1 cellular context compared by ENCODE assay signal in the genomic region with DNA sequence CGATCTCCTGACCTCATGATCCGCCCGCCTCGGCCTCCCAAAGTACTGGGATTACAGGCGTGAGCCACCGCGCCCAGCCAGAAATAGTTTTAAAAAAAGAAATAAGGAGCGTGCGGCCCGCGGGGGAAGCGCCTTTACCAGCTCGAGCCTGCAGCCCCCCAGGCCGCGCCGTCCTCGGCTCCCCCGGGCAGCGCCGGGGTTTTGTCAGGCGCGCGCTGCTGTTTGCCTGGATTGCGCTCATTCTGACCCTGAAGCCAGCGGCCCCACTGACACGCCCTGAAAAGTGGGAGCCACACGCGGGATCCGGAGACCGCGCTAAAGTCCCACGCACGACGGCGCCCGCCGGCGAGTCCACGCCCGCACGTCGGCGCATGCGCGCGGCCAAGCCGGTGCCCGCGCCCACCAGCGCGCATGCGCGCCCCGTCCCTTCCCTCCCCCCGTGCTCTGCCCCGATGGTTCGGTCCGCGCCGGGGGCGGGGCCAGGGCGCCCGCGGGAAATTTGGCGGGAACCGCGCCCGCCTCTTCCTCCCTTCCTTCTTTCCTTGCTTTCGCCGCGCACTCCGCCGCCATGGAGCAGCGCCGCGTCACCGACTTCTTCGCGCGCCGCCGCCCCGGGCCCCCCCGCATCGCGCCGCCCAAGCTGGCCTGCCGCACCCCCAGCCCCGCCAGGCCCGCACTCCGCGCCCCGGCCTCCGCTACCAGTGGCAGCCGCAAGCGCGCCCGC.
TF ChIP-seq lines count a peak whose summit lies in the region.

Gene CDT1 (plus strand): TSS at position 526 of the 724 bp plus-strand sequence. CDS start 43 bp downstream, at position 569.

TF ChIP-seq in K562, 482 proteins besides CTCF, POLR2A, EP300 and RAD21 (continued from another document and continues in another):
- TF ChIP-seq MYC (IDR thresholded peaks at IDR 0.05; ENCODE audit: low read depth, low read length) (peak; percentile 69), MYC (CRISPR knock-in tag; IDR thresholded peaks at IDR 0.05; ENCODE audit: borderline replicate concordance, low read depth) (0 out of 2 replicates have a peak, but pooled peaks have one; percentile 26), RCOR1 (IDR thresholded peaks at IDR 0.05; ENCODE audit: borderline replicate concordance in 1 of 2, low read depth in 2 of 2, low read length in 2 of 2) (0 out of 4 replicates have a peak, but pooled peaks of 1 of the 2 experiments have one; percentile 9), TARDBP (IDR thresholded peaks at IDR 0.05) (peak; percentile 98), THAP12 (CRISPR knock-in tag; IDR thresholded peaks at IDR 0.05) (peak; percentile 86), ESRRA (IDR thresholded peaks at IDR 0.05; ENCODE audit: borderline replicate concordance, low read depth) (0 out of 2 replicates have a peak, but pooled peaks have one; percentile 36), MEIS2 (IDR thresholded peaks at IDR 0.05; ENCODE audit: partially characterized antibody) (peak; percentile 96), RAD51 (IDR thresholded peaks at IDR 0.05; ENCODE audit: borderline replicate concordance, low read depth) (no peak), JUN (IDR thresholded peaks at IDR 0.05; ENCODE audit: borderline replicate concordance, low read depth, low read length) (no peak), JUN (CRISPR knock-in tag; IDR thresholded peaks at IDR 0.05; ENCODE audit: borderline replicate concordance) (0 out of 2 replicates have a peak, but pooled peaks have one; percentile 74), GATAD2A (IDR thresholded peaks at IDR 0.05) (peak; percentile 98), POLR2H (tag; IDR thresholded peaks at IDR 0.05; ENCODE audit: low read depth) (peak; percentile 34), ZFX (CRISPR knock-in tag; IDR thresholded peaks at IDR 0.05) (peak; percentile 65), CEBPZ (IDR thresholded peaks at IDR 0.05; ENCODE audit: borderline replicate concordance, low read depth, low read length) (no peak), ZC3H8 (IDR thresholded peaks at IDR 0.05) (no peak), CBFA2T2 (conservative IDR thresholded peaks at IDR 0.05) (no peak), MAX (CRISPR knock-in tag; IDR thresholded peaks at IDR 0.05) (peak; percentile 46), KLF16 (IDR thresholded peaks at IDR 0.05) (no peak), KDM4B (IDR thresholded peaks at IDR 0.05; ENCODE audit: borderline replicate concordance in 2 of 2, low read depth in 1 of 2) (no peak), BDP1 (IDR thresholded peaks at IDR 0.05; ENCODE audit: insufficient read depth, insufficient read length) (no peak), ZNF134 (CRISPR knock-in tag; conservative IDR thresholded peaks at IDR 0.05) (no peak), STAT5A (IDR thresholded peaks at IDR 0.05; ENCODE audit: borderline replicate concordance, low read length) (no peak), E2F6 (IDR thresholded peaks at IDR 0.05; ENCODE audit: borderline replicate concordance in 1 of 2, extremely low read depth in 1 of 2, insufficient read depth in 1 of 2, insufficient read length in 1 of 2, low read depth in 1 of 2, low read length in 1 of 2, poor library complexity in 1 of 2, severe bottlenecking in 1 of 2) (peak; percentile 93 to 94), NONO (IDR thresholded peaks at IDR 0.05; ENCODE audit: low read depth in 2 of 2, low read length in 1 of 2) (peak in 1 of 2 experiments; percentile 97; a peak in 2 of 4 replicates), RFX1 (IDR thresholded peaks at IDR 0.05) (no peak), HSF4 (CRISPR knock-in tag; IDR thresholded peaks at IDR 0.05; ENCODE audit: borderline replicate concordance) (no peak), SRSF9 (IDR thresholded peaks at IDR 0.05; ENCODE audit: borderline replicate concordance, low read depth, low read length) (no peak), MAFF (IDR thresholded peaks at IDR 0.05; ENCODE audit: low read length) (no peak), GABPB2 (CRISPR knock-in tag; conservative IDR thresholded peaks at IDR 0.05) (no peak), ERF (CRISPR knock-in tag; IDR thresholded peaks at IDR 0.05) (peak; percentile 31; the same call in 1 of the 2 replicates), FIP1L1 (IDR thresholded peaks at IDR 0.05; ENCODE audit: low read depth, low read length, poor library complexity, severe bottlenecking) (peak; percentile 68), ZNF780A (CRISPR knock-in tag; IDR thresholded peaks at IDR 0.05) (no peak)
- TF ChIP-seq, protein P1, sequence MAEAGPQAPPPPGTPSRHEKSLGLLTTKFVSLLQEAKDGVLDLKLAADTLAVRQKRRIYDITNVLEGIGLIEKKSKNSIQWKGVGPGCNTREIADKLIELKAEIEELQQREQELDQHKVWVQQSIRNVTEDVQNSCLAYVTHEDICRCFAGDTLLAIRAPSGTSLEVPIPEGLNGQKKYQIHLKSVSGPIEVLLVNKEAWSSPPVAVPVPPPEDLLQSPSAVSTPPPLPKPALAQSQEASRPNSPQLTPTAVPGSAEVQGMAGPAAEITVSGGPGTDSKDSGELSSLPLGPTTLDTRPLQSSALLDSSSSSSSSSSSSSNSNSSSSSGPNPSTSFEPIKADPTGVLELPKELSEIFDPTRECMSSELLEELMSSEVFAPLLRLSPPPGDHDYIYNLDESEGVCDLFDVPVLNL (CRISPR knock-in tag; IDR thresholded peaks at IDR 0.05; ENCODE audit: low read depth): peak; percentile 71; the same call in 1 of the 2 replicates
- TF ChIP-seq, protein P2, sequence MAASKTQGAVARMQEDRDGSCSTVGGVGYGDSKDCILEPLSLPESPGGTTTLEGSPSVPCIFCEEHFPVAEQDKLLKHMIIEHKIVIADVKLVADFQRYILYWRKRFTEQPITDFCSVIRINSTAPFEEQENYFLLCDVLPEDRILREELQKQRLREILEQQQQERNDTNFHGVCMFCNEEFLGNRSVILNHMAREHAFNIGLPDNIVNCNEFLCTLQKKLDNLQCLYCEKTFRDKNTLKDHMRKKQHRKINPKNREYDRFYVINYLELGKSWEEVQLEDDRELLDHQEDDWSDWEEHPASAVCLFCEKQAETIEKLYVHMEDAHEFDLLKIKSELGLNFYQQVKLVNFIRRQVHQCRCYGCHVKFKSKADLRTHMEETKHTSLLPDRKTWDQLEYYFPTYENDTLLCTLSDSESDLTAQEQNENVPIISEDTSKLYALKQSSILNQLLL (CRISPR knock-in tag; IDR thresholded peaks at IDR 0.05; ENCODE audit: borderline replicate concordance): no peak
- TF ChIP-seq, protein P3, sequence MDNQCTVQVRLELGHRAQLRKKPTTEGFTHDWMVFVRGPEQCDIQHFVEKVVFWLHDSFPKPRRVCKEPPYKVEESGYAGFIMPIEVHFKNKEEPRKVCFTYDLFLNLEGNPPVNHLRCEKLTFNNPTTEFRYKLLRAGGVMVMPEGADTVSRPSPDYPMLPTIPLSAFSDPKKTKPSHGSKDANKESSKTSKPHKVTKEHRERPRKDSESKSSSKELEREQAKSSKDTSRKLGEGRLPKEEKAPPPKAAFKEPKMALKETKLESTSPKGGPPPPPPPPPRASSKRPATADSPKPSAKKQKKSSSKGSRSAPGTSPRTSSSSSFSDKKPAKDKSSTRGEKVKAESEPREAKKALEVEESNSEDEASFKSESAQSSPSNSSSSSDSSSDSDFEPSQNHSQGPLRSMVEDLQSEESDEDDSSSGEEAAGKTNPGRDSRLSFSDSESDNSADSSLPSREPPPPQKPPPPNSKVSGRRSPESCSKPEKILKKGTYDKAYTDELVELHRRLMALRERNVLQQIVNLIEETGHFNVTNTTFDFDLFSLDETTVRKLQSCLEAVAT (IDR thresholded peaks at IDR 0.05): 0 out of 4 replicates have a peak, but pooled peaks of 1 of the 2 experiments have one; percentile 21
- TF ChIP-seq, protein P4, sequence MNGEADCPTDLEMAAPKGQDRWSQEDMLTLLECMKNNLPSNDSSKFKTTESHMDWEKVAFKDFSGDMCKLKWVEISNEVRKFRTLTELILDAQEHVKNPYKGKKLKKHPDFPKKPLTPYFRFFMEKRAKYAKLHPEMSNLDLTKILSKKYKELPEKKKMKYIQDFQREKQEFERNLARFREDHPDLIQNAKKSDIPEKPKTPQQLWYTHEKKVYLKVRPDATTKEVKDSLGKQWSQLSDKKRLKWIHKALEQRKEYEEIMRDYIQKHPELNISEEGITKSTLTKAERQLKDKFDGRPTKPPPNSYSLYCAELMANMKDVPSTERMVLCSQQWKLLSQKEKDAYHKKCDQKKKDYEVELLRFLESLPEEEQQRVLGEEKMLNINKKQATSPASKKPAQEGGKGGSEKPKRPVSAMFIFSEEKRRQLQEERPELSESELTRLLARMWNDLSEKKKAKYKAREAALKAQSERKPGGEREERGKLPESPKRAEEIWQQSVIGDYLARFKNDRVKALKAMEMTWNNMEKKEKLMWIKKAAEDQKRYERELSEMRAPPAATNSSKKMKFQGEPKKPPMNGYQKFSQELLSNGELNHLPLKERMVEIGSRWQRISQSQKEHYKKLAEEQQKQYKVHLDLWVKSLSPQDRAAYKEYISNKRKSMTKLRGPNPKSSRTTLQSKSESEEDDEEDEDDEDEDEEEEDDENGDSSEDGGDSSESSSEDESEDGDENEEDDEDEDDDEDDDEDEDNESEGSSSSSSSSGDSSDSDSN (IDR thresholded peaks at IDR 0.05; ENCODE audit: borderline replicate concordance in 1 of 2, low read depth in 2 of 2, low read length in 2 of 2): 0 out of 4 replicates have a peak, but pooled peaks of 1 of the 2 experiments have one; percentile 39
- TF ChIP-seq, protein P5, sequence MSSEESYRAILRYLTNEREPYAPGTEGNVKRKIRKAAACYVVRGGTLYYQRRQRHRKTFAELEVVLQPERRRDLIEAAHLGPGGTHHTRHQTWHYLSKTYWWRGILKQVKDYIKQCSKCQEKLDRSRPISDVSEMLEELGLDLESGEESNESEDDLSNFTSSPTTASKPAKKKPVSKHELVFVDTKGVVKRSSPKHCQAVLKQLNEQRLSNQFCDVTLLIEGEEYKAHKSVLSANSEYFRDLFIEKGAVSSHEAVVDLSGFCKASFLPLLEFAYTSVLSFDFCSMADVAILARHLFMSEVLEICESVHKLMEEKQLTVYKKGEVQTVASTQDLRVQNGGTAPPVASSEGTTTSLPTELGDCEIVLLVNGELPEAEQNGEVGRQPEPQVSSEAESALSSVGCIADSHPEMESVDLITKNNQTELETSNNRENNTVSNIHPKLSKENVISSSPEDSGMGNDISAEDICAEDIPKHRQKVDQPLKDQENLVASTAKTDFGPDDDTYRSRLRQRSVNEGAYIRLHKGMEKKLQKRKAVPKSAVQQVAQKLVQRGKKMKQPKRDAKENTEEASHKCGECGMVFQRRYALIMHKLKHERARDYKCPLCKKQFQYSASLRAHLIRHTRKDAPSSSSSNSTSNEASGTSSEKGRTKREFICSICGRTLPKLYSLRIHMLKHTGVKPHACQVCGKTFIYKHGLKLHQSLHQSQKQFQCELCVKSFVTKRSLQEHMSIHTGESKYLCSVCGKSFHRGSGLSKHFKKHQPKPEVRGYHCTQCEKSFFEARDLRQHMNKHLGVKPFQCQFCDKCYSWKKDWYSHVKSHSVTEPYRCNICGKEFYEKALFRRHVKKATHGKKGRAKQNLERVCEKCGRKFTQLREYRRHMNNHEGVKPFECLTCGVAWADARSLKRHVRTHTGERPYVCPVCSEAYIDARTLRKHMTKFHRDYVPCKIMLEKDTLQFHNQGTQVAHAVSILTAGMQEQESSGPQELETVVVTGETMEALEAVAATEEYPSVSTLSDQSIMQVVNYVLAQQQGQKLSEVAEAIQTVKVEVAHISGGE (CRISPR knock-in tag; IDR thresholded peaks at IDR 0.05): peak in 1 of 3 experiments; percentile 63; a peak in 2 of 6 replicates
